2 cellular contexts compared by ENCODE assay signal in genomic region chr3:170117134-170117533, GRCh38.
TF ChIP-seq lines count a peak whose summit lies in the region.

No MANE protein-coding gene starts in this region.

TF ChIP-seq in GM23338, 12 proteins besides CTCF, POLR2A, EP300 and RAD21 (continued from another document):
- TF ChIP-seq NANOG (IDR thresholded peaks at IDR 0.05; ENCODE audit: borderline replicate concordance) (no peak), CREB1 (CRISPR knock-in tag; IDR thresholded peaks at IDR 0.05; ENCODE audit: low read depth) (no peak)
TF ChIP-seq in GM23338: peak in this region for 0.

TF ChIP-seq in SK-N-SH, 30 proteins besides CTCF, POLR2A, EP300 and RAD21 (continued from another document):
- TF ChIP-seq, protein P1, sequence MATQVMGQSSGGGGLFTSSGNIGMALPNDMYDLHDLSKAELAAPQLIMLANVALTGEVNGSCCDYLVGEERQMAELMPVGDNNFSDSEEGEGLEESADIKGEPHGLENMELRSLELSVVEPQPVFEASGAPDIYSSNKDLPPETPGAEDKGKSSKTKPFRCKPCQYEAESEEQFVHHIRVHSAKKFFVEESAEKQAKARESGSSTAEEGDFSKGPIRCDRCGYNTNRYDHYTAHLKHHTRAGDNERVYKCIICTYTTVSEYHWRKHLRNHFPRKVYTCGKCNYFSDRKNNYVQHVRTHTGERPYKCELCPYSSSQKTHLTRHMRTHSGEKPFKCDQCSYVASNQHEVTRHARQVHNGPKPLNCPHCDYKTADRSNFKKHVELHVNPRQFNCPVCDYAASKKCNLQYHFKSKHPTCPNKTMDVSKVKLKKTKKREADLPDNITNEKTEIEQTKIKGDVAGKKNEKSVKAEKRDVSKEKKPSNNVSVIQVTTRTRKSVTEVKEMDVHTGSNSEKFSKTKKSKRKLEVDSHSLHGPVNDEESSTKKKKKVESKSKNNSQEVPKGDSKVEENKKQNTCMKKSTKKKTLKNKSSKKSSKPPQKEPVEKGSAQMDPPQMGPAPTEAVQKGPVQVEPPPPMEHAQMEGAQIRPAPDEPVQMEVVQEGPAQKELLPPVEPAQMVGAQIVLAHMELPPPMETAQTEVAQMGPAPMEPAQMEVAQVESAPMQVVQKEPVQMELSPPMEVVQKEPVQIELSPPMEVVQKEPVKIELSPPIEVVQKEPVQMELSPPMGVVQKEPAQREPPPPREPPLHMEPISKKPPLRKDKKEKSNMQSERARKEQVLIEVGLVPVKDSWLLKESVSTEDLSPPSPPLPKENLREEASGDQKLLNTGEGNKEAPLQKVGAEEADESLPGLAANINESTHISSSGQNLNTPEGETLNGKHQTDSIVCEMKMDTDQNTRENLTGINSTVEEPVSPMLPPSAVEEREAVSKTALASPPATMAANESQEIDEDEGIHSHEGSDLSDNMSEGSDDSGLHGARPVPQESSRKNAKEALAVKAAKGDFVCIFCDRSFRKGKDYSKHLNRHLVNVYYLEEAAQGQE (IDR thresholded peaks at IDR 0.05; ENCODE audit: low read depth, low read length), result no peak
